In the genomic region with DNA sequence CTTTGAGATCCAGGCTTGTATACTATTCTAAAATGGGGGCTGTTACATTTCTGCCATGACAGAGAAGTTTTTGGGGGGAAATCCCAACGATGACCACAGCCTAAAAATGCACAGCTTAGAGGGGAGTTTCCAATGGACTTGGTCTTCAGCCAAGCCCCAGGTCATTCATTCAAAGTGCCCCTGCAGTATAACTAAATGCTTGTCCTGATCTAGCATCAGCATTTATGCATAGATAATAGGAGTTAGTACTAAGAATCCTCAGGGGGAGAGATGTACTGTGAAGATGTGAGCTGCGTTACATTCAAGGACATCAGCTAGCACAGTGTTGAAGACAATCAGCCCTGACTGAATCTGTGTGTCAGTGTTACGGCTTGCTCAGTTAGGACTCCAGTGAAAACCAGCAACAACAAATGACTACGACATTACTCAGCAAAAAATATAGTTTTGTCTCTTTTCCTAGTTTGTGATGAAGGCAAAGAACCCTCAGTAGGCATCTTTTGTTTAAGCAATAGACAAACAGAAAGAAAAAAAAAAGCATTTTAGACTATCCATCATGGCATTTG, we compare ENCODE assay signal across 8 cellular contexts.
DNase-seq lines count a peak whose midpoint lies in the region; ATAC-seq and TF ChIP-seq lines count a peak whose summit lies in the region.

No MANE protein-coding gene starts in this region.

- peak; percentile 81 for ATAC-seq in memory B cell (ENCODE audit: low read depth)

- no peak overlapping the region for H2BK120ac ChIP-seq in H9 (ENCODE audit: low read depth, low read length, poor library complexity, severe bottlenecking)

- CTCF ChIA-PET in OCI-LY7 (lab: Charles Lee; ENCODE audit: unreplicated experiment) = no interaction called here

- peaks cover 0 to 5% of the 10 kb centered on the region in 2 experiments; a peak in 2 of 4 replicates for H3K4me1 Mint-ChIP-seq in H9
- H3K4me1 Mint-ChIP-seq in memory B cell = peaks cover 19% of the 10 kb centered on the region

- H3K9me3 ChIP-seq in H9 (ENCODE audit: control insufficient read depth, low read depth, low read length) (no peaks in the 10 kb centered on the region), OCI-LY7 (ENCODE audit: low read length) (no peaks in the 10 kb centered on the region)

- H2BK15ac ChIP-seq in H9 (ENCODE audit: low read depth, low read length) = no peak overlapping the region

- no peak overlapping the region for H4K5ac ChIP-seq in H9 (ENCODE audit: insufficient read length, low read depth, low read length)

- no peak overlapping the region for H3K4ac ChIP-seq in H9 (ENCODE audit: low read depth, low read length)

- H2BK20ac ChIP-seq in H9 (ENCODE audit: low read depth, low read length, poor library complexity, severe bottlenecking) = no peak overlapping the region

- H3K56ac ChIP-seq in H9 (ENCODE audit: insufficient read length, low read depth, low read length) = peak overlapping the region; percentile 84

- no peak overlapping the region for H4K91ac ChIP-seq in H9 (ENCODE audit: insufficient read length, low read depth, low read length)

- H3K23me2 ChIP-seq in H9 (ENCODE audit: insufficient read length, low read depth, low read length, poor library complexity, severe bottlenecking) = no peaks in the 10 kb centered on the region

- no peaks in the 10 kb centered on the region for H3K9me2 ChIP-seq in OCI-LY7 (ENCODE audit: insufficient read depth, low read length)

- POLR2A ChIA-PET in OCI-LY7 (lab: Charles Lee) = no interaction called here

- H3K4me1 ChIP-seq in H9 (ENCODE audit: insufficient read depth, low read length) (peaks cover 2% of the 10 kb centered on the region; the same call in 1 of the 2 replicates), OCI-LY7 (ENCODE audit: insufficient read depth, low read length, poor library complexity, severe bottlenecking) (peaks cover 4% of the 10 kb centered on the region)

- H3K36me3 Mint-ChIP-seq in H9 (ENCODE audit: insufficient read depth in 1 of 3, low read depth in 3 of 3) (no peaks in the 10 kb centered on the region), memory B cell (peaks cover 1% of the 10 kb centered on the region)

- no peaks in the 10 kb centered on the region for H3K36me3 ChIP-seq in OCI-LY7 (ENCODE audit: insufficient read depth, low read length)

- no peak overlapping the region for H2BK5ac ChIP-seq in H9 (ENCODE audit: insufficient read length, low read length)

- H3K4me2 ChIP-seq in H9 (ENCODE audit: insufficient read depth, insufficient read length, low read length) (no peak overlapping the region), OCI-LY7 (ENCODE audit: low read length) (no peak overlapping the region)

- H2AFZ ChIP-seq in H9 (ENCODE audit: low read length) (no peak overlapping the region), OCI-LY7 (ENCODE audit: low read length) (peak overlapping the region; percentile 65; the same call in 1 of the 2 replicates)

- BruUV-seq in OCI-LY7 (replicated peaks; lab: Mats Ljungman, UMichigan) = no TSS peak

- no peak overlapping the region for H3K4me3 ChIP-seq in OCI-LY7 (ENCODE audit: low read depth, low read length, poor library complexity, severe bottlenecking)

- no peak overlapping the region for H4K8ac ChIP-seq in H9 (replicated peaks; ENCODE audit: insufficient read length, low read depth, low read length)

- H3K9me3 Mint-ChIP-seq in H9 = no peaks in the 10 kb centered on the region; a peak in 1 of 5 replicates
- H3K9me3 Mint-ChIP-seq in memory B cell = peaks cover 3% of the 10 kb centered on the region

- H3K18ac ChIP-seq in H9 (ENCODE audit: insufficient read length, low read depth, low read length) = no peak overlapping the region

- no peak overlapping the region for H2AK5ac ChIP-seq in H9 (ENCODE audit: insufficient read length, low read length)

- H3K27me3 ChIP-seq in H9 (ENCODE audit: insufficient read depth, low read length) = no peaks in the 10 kb centered on the region

- TF ChIP-seq POLR2A in GM18526 (IDR thresholded peaks at IDR 0.05; ENCODE audit: extremely low read depth, insufficient read length) = peak; percentile 28

- H3K14ac ChIP-seq in H9 (ENCODE audit: insufficient read depth, low read length) = no peak overlapping the region

- WGBS in H9 (ENCODE audit: extremely low coverage, insufficient read length, low lambda C conversion rate) = no CpG with 5 or more reads among the region's 4 CpGs

- DNase-seq in H9 = no peak
- DNase-seq in OCI-LY7 (ENCODE audit: low spot score) = no peak
- no peak for DNase-seq in memory B cell (ENCODE audit: low spot score in 2 of 2)
- no peak for DNase-seq in SIG-M5 treated with dmso at 0.1 percent for 504 hours (lab: John Stamatoyannopoulos, UW; ENCODE audit: unreplicated experiment)
- no peak for DNase-seq in germinal center (ENCODE audit: low spot score)
- DNase-seq in putamen (ENCODE audit: low spot score) = no peak
- no peak for DNase-seq in NCI-H187 (lab: John Stamatoyannopoulos, UW)

- H3K79me1 ChIP-seq in H9 (ENCODE audit: insufficient read depth, low read depth, low read length, poor library complexity, severe bottlenecking) = no peaks in the 10 kb centered on the region

- no peaks in the 10 kb centered on the region for H3K79me2 ChIP-seq in H9 (ENCODE audit: insufficient read depth, low read length)
- H3K79me2 ChIP-seq in OCI-LY7 (ENCODE audit: insufficient read depth, low read depth, low read length) = no peaks in the 10 kb centered on the region

- H3K27ac Mint-ChIP-seq in H9 (no peak overlapping the region), memory B cell (peak overlapping the region; percentile 75)

- TF ChIP-seq CTCF in H9 (conservative IDR thresholded peaks at IDR 0.05) (no peak), OCI-LY7 (conservative IDR thresholded peaks at IDR 0.05; ENCODE audit: low read length) (no peak)

- H4K20me1 ChIP-seq in H9 (ENCODE audit: control insufficient read depth, insufficient read depth, insufficient read length) (no peaks in the 10 kb centered on the region), OCI-LY7 (ENCODE audit: insufficient read depth, low read length) (no peaks in the 10 kb centered on the region)

- H3K4me3 Mint-ChIP-seq in H9 = no peak overlapping the region
- H3K4me3 Mint-ChIP-seq in memory B cell = no peak overlapping the region

- H3K9ac ChIP-seq in H9 (ENCODE audit: extremely low read depth, insufficient read length, low read length) = no peak overlapping the region

- H3K23ac ChIP-seq in H9 (ENCODE audit: insufficient read length, low read depth, low read length) = no peak overlapping the region

- H3K27me3 Mint-ChIP-seq in H9 (ENCODE audit: low read depth) (peaks cover 1% of the 10 kb centered on the region; the same call in 1 of the 2 replicates), memory B cell (no peaks in the 10 kb centered on the region)

- no peak overlapping the region for H3K27ac ChIP-seq in H9 (ENCODE audit: insufficient read length, low read depth, low read length)
- H3K27ac ChIP-seq in OCI-LY7 (ENCODE audit: low read depth, low read length, poor library complexity, severe bottlenecking) = no peak overlapping the region

- intact Hi-C loops in OCI-LY7 (cut with micrococcal nuclease; ENCODE audit: unreplicated experiment) = no loop called here

- no peak overlapping the region for H3T11ph ChIP-seq in H9 (ENCODE audit: low read length)

- no peak overlapping the region for H2BK12ac ChIP-seq in H9 (ENCODE audit: insufficient read length, low read depth, low read length)
